Comparison of ENCODE assay signal across 29 cellular contexts in the genomic region with DNA sequence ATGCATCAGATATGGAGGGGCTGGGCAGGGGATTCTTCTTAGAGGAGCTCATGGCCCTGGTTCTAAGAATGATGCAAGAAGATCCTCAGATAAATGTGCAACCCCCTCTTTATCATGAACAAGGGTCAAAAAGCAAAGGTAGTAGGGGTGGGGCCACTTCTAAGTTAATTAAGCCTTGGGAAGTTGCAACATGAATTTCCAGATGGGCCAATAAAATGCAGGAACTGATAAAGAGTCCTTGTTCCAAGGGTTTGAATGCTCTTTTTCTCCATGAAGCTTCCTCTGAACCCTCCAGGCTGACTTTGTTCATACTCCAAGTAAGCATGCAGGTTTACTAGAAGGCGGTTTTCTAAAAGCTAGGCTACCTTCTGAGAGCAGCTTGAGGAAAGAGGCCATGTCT. TPM values are rescaled to one million over a fixed set of nuclear protein-coding genes. Genes with fewer than 3 reads are reported as not detected.
DNase-seq lines count a peak whose midpoint lies in the region; ATAC-seq and TF ChIP-seq lines count a peak whose summit lies in the region.
"Had no signal": no experiment of that assay in that cellular context is flagged by ENCODE, and none has a peak within 500 bp of the region (broad histone marks: within the 10 kb centered on the region; RNA-seq: fewer than 3 reads in every experiment).

No MANE protein-coding gene starts in this region.

- peaks cover 3% of the 10 kb centered on the region for H3K27me3 Mint-ChIP-seq in nephron progenitor cell (ENCODE audit: low read depth, poor library complexity)
- H3K27me3 Mint-ChIP-seq: CD4-positive, CD25-positive, alpha-beta regulatory T cell had no signal

- no peaks in the 10 kb centered on the region for H3K4me1 Mint-ChIP-seq in nephron progenitor cell
- H3K4me1 Mint-ChIP-seq: B cell; CD4-positive, alpha-beta memory T cell; CD4-positive, CD25-positive, alpha-beta regulatory T cell; CD8-positive, alpha-beta memory T cell had no signal

- no peak overlapping the region for H3K4me3 ChIP-seq in prostate gland
- H3K4me3 ChIP-seq: A549; BLaER1 treated with 17β-estradiol and CSF1 and Interleukin-3, amounts not matched to agents 10 nM and 100 nM; GM12878 had no signal

- H3K9me3 Mint-ChIP-seq in nephron progenitor cell = no peaks in the 10 kb centered on the region
- H3K9me3 Mint-ChIP-seq: CD8-positive, alpha-beta memory T cell had no signal

- intact Hi-C loops in left colon (cut with DNase I, micrococcal nuclease) = no loop called here
- intact Hi-C loops in prostate gland (cut with DNase I) = no loop called here

- TF ChIP-seq CTCF in C4-2B (conservative IDR thresholded peaks at IDR 0.05) = no peak
- TF ChIP-seq CTCF in nephron progenitor cell (IDR thresholded peaks at IDR 0.05) = no peak
- no peak for TF ChIP-seq CTCF in prostate gland (IDR thresholded peaks at IDR 0.05)

- H3K27me3 ChIP-seq in prostate gland (replicated peaks; ENCODE audit: insufficient read depth) = no peaks in the 10 kb centered on the region
- H3K27me3 ChIP-seq: BLaER1 treated with 17β-estradiol and CSF1 and Interleukin-3, amounts not matched to agents 10 nM and 100 nM had no signal

- no peaks in the 10 kb centered on the region for H3K9me3 ChIP-seq in prostate gland
- H3K9me3 ChIP-seq: A549; BLaER1 treated with 17β-estradiol and CSF1 and Interleukin-3, amounts not matched to agents 10 nM and 100 nM had no signal

- H3K27ac ChIP-seq in C4-2B = peak overlapping the region; percentile 26; the same call in 1 of the 2 replicates
- H3K27ac ChIP-seq in prostate gland = no peak overlapping the region
- H3K27ac ChIP-seq: 22Rv1; A549; BLaER1 treated with 17β-estradiol and CSF1 and Interleukin-3, amounts not matched to agents 10 nM and 100 nM had no signal

- H3K36me3 ChIP-seq in prostate gland = no peaks in the 10 kb centered on the region
- H3K36me3 ChIP-seq: BLaER1 treated with 17β-estradiol and CSF1 and Interleukin-3, amounts not matched to agents 10 nM and 100 nM had no signal

- no peaks in the 10 kb centered on the region for H3K4me1 ChIP-seq in prostate gland (replicated peaks)
- H3K4me1 ChIP-seq: A549 had no signal

- peak; percentile 86 for ATAC-seq in left colon
- no peak for ATAC-seq in GM18858 (IDR thresholded peaks at IDR 0.05; ENCODE audit: unreplicated experiment)
- ATAC-seq: A549, GM12878 had no signal

- DNase-seq in SK-MEL-5 (ENCODE audit: low read depth, low spot score) = peak; percentile 20
- DNase-seq in left colon = no peak
- DNase-seq in nephron progenitor cell = no peak
- DNase-seq in prostate gland (ENCODE audit: low spot score) = no peak
- no peak for DNase-seq in activated CD4-positive, CD25-positive, alpha-beta regulatory T cell treated with anti-CD3 and anti-CD28 coated beads, Interleukin-2, amount 50 U/mL, for 72 hours
- DNase-seq in activated effector memory CD4-positive, alpha-beta T cell treated with Interleukin-2 at 50 U/mL for 16 hours = no peak
- DNase-seq: AML-193; CD4-positive, alpha-beta memory T cell; CD4-positive, CD25-positive, alpha-beta regulatory T cell; CD8-positive, alpha-beta memory T cell; COR-L47; DMS 273 treated with DMSO at 0.1 percent for 48 hours; DMS153; DMS53; DMS79; DND-41; EL; GDM1 had no signal

- WGBS in prostate gland = 89% methylated on average over 1 of the region's 1 CpG

- H3K4me3 Mint-ChIP-seq in nephron progenitor cell = no peak overlapping the region
- H3K4me3 Mint-ChIP-seq: B cell; CD14-positive monocyte; CD4-positive, alpha-beta memory T cell; CD4-positive, CD25-positive, alpha-beta regulatory T cell; CD8-positive, alpha-beta memory T cell had no signal

- H3K36me3 Mint-ChIP-seq in nephron progenitor cell (ENCODE audit: low read depth) = no peaks in the 10 kb centered on the region
- H3K36me3 Mint-ChIP-seq: CD14-positive monocyte; CD4-positive, alpha-beta memory T cell; CD4-positive, CD25-positive, alpha-beta regulatory T cell; CD8-positive, alpha-beta memory T cell had no signal

- in situ Hi-C loops in SK-MEL-5 (cut with HindIII; ENCODE audit: low pct_unique_long_range_greater_than_20kb, low sequenced_read_pairs) = loop anchor here (25.0 kb wide), 1 partner anchor 197 kb away; no protein-coding TSS in a partner anchor

- peak overlapping the region; percentile 46 for H3K27ac Mint-ChIP-seq in nephron progenitor cell
- H3K27ac Mint-ChIP-seq: B cell; CD14-positive monocyte; CD4-positive, alpha-beta memory T cell; CD4-positive, CD25-positive, alpha-beta regulatory T cell; CD8-positive, alpha-beta memory T cell had no signal

- no peak for TF ChIP-seq POLR2A in prostate gland (IDR thresholded peaks at IDR 0.05)

RNA-seq across cellular contexts. Expression of gene PCA3, which starts 25.6 kb away (rescaled TPM):
- total RNA-seq in SK-MEL-5 (2014; rRNA removed; shearing (Covaris generic)) = 0.13 and 0.21 TPM in 2 replicates
- not detected in 2 replicates for polyA plus RNA-seq in SK-MEL-5 (2015; cell fraction: cytosol; rRNA removed)
- not detected in 2 replicates for polyA plus RNA-seq in SK-MEL-5 (2015; cell fraction: nucleus; rRNA removed)
- total RNA-seq in left colon = not detected
- total RNA-seq in prostate gland = under 1 TPM in 1 of 2 donors, not detected in 1; 0.14 TPM
- total RNA-seq: A172; B cell; CD4-positive, alpha-beta memory T cell; CD4-positive, CD25-positive, alpha-beta regulatory T cell; CD8-positive, alpha-beta memory T cell; G401; GM12878 had no signal
- polyA plus RNA-seq: A549; BJ; CD14-positive monocyte; CD4-positive, alpha-beta memory T cell; CD4-positive, CD25-positive, alpha-beta regulatory T cell; CD8-positive, alpha-beta memory T cell had no signal
